In genomic region chr3:138457863-138458735, GRCh38 we compare ENCODE assay signal across 1 cellular context.
A peak's percentile ranks its signal among the peaks of the same experiment; 100 is the strongest.
TF ChIP-seq lines count a peak whose summit lies in the region.

No MANE protein-coding gene starts in this region.

TF ChIP-seq in K562, 482 proteins besides CTCF, POLR2A, EP300 and RAD21:
- no peak for TF ChIP-seq ETV1 (tag; conservative IDR thresholded peaks at IDR 0.05; ENCODE audit: low read depth)
- TF ChIP-seq ZFP36 (IDR thresholded peaks at IDR 0.05; ENCODE audit: low read depth, low read length, partially characterized antibody): peak; percentile 83
- no peak for TF ChIP-seq CTCFL (IDR thresholded peaks at IDR 0.05; ENCODE audit: borderline replicate concordance, insufficient read depth, low read depth, low read length, poor library complexity, severe bottlenecking)
- no peak for TF ChIP-seq CBX8 (IDR thresholded peaks at IDR 0.05; ENCODE audit: borderline replicate concordance, extremely low read depth, low read depth, low read length, poor library complexity, severe bottlenecking)
